In the genomic region with DNA sequence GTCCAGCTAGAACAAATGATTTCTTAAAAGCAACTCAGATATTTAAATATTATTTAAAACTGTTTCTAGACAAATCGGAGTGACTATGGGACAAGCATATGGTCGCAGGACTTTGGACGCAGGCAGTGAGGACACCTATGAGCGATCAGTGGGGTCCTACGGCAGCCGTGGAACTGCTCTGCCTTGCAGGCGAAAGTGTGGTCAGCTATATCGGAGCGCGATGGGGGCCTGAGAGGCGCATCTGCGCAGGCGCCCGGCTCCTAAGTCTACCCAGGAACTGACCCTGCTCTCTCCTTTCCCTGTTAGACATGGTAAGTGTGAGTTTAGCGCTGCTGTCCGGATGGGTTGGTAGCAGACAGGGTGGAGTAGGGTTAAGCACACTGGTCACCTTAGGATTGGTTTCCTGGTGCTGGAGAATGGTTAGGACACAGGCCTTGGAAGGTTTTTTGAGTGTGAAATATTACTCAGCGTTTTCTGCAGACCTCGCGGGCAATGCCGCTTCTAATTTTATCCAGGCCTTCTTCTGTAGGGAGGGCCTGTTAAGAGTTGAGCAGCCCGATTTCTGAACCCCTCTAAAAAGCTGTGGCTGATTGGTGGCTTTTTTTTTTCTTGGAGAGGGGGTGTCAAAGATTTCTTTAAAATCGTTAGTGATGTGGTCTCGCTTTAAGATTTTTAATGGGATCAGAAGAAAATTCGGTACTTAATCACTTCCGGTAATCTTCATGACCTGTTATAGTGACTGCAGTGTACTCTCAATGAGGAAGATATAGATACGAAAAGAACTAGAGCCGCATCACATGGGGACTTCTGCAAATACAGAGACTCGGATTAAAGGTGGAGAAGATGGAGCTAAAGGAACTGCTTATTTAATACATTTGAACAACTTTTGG, we compare ENCODE assay signal across 1 cellular context.
TF ChIP-seq lines count a peak whose summit lies in the region.

RABGGTB (plus strand) TSS at position 293 of the 890 bp plus-strand sequence; CDS start at position 309, 16 bp downstream.

TF ChIP-seq in A549, 52 proteins besides CTCF, POLR2A, EP300 and RAD21 (continued from another document):
- TF ChIP-seq E2F6 (IDR thresholded peaks at IDR 0.05; ENCODE audit: borderline replicate concordance, low read depth), result no peak
- TF ChIP-seq, protein P1, sequence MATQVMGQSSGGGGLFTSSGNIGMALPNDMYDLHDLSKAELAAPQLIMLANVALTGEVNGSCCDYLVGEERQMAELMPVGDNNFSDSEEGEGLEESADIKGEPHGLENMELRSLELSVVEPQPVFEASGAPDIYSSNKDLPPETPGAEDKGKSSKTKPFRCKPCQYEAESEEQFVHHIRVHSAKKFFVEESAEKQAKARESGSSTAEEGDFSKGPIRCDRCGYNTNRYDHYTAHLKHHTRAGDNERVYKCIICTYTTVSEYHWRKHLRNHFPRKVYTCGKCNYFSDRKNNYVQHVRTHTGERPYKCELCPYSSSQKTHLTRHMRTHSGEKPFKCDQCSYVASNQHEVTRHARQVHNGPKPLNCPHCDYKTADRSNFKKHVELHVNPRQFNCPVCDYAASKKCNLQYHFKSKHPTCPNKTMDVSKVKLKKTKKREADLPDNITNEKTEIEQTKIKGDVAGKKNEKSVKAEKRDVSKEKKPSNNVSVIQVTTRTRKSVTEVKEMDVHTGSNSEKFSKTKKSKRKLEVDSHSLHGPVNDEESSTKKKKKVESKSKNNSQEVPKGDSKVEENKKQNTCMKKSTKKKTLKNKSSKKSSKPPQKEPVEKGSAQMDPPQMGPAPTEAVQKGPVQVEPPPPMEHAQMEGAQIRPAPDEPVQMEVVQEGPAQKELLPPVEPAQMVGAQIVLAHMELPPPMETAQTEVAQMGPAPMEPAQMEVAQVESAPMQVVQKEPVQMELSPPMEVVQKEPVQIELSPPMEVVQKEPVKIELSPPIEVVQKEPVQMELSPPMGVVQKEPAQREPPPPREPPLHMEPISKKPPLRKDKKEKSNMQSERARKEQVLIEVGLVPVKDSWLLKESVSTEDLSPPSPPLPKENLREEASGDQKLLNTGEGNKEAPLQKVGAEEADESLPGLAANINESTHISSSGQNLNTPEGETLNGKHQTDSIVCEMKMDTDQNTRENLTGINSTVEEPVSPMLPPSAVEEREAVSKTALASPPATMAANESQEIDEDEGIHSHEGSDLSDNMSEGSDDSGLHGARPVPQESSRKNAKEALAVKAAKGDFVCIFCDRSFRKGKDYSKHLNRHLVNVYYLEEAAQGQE (IDR thresholded peaks at IDR 0.05), result peak; percentile 21; the same call in 1 of the 2 replicates
- TF ChIP-seq JUN (IDR thresholded peaks at IDR 0.05), result peak; percentile 83 to 97
